9 cellular contexts compared by ENCODE assay signal in genomic region chrX:129115104-129115503, GRCh38.
DNase-seq lines count a peak whose midpoint lies in the region; TF ChIP-seq lines count a peak whose summit lies in the region.
"Had no signal": no experiment of that assay in that cellular context is flagged by ENCODE, and none has a peak within 500 bp of the region (broad histone marks: within the 10 kb centered on the region; RNA-seq: fewer than 3 reads in every experiment).

No MANE protein-coding gene starts in this region.

- H3K36me3 ChIP-seq in mammary epithelial cell (ENCODE audit: insufficient read depth, low read length), result no peaks in the 10 kb centered on the region

- no TSS peak for BruUV-seq in mammary epithelial cell (replicated peaks; lab: Mats Ljungman, UMichigan)

- intact Hi-C loops in mammary epithelial cell (cut with micrococcal nuclease) (no loop called here), posterior cingulate gyrus (cut with DNase I) (no loop called here)

- no peaks in the 10 kb centered on the region for H3K27me3 Mint-ChIP-seq in activated naive CD4-positive, alpha-beta T cell treated with anti-CD3 and anti-CD28 coated beads, Interleukin-2, amount 10 ng/mL, durations not matched to agents 7 days and 5 days
- no peaks in the 10 kb centered on the region for H3K27me3 Mint-ChIP-seq in HFFc6 (ENCODE audit: insufficient read depth)

- 0% methylated on average over 1 of the region's 1 CpG for WGBS in mammary epithelial cell (ENCODE audit: low coverage, missing lambda C conversion rate)

- H3K27ac Mint-ChIP-seq in activated naive CD4-positive, alpha-beta T cell treated with anti-CD3 and anti-CD28 coated beads, Interleukin-2, amount 10 ng/mL, durations not matched to agents 7 days and 5 days, result no peak overlapping the region
- H3K27ac Mint-ChIP-seq in HFFc6, result no peak overlapping the region

- H4K20me1 ChIP-seq in mammary epithelial cell (ENCODE audit: insufficient read depth, low read length), result no peaks in the 10 kb centered on the region

- no peak overlapping the region for H2AFZ ChIP-seq in mammary epithelial cell (ENCODE audit: low read depth, low read length)

- dilution Hi-C loops in mammary epithelial cell (cut with HindIII; ENCODE audit: low sequenced_read_pairs), result no loop called here

- peak; percentile 28 for DNase-seq in activated naive CD4-positive, alpha-beta T cell treated with anti-CD3 and anti-CD28 coated beads, Interleukin-2, amount 10 ng/mL, durations not matched to agents 7 days and 5 days
- DNase-seq in activated naive CD4-positive, alpha-beta T cell (lab: John Stamatoyannopoulos, UW), result no peak
- DNase-seq in HFFc6, result no peak
- DNase-seq in NCI-H146 (lab: John Stamatoyannopoulos, UW), result peak; percentile 49
- peak; percentile 0 for DNase-seq in mammary epithelial cell
- DNase-seq in stimulated activated CD8-positive, alpha-beta memory T cell treated with anti-CD3 and anti-CD28 coated beads, Interleukin-4, amount 100 ng/mL, for 48 hours, result peak; percentile 33
- no peak for DNase-seq in activated CD4-positive, CD25-positive, alpha-beta regulatory T cell treated with anti-CD3 and anti-CD28 coated beads, Interleukin-2, amount 50 U/mL, for 72 hours
- no peak for DNase-seq in posterior cingulate gyrus

- no peaks in the 10 kb centered on the region for H3K9me3 Mint-ChIP-seq in activated naive CD4-positive, alpha-beta T cell treated with anti-CD3 and anti-CD28 coated beads, Interleukin-2, amount 10 ng/mL, durations not matched to agents 7 days and 5 days
- H3K9me3 Mint-ChIP-seq in HFFc6, result peaks cover 3% of the 10 kb centered on the region
- H3K9me3 Mint-ChIP-seq: brain had no signal

- no peaks in the 10 kb centered on the region for H3K36me3 Mint-ChIP-seq in activated naive CD4-positive, alpha-beta T cell treated with anti-CD3 and anti-CD28 coated beads, Interleukin-2, amount 10 ng/mL, durations not matched to agents 7 days and 5 days
- no peaks in the 10 kb centered on the region for H3K36me3 Mint-ChIP-seq in HFFc6 (ENCODE audit: low read depth)
- H3K36me3 Mint-ChIP-seq: brain had no signal

- CTCF ChIA-PET in activated naive CD4-positive, alpha-beta T cell treated with anti-CD3 and anti-CD28 coated beads, Interleukin-2, amount 10 ng/mL, durations not matched to agents 7 days and 5 days (lab: Charles Lee), result no interaction called here
- CTCF ChIA-PET in mammary epithelial cell (lab: Charles Lee; ENCODE audit: low non-redundant PET), result no interaction called here

- no peak overlapping the region for H3K4me2 ChIP-seq in mammary epithelial cell (ENCODE audit: insufficient read depth, low read depth, low read length)

- no peaks in the 10 kb centered on the region for H3K27me3 ChIP-seq in mammary epithelial cell (ENCODE audit: insufficient read depth, low read length)

- no peaks in the 10 kb centered on the region for H3K4me1 Mint-ChIP-seq in activated naive CD4-positive, alpha-beta T cell treated with anti-CD3 and anti-CD28 coated beads, Interleukin-2, amount 10 ng/mL, durations not matched to agents 7 days and 5 days
- H3K4me1 Mint-ChIP-seq in HFFc6 (ENCODE audit: low read depth), result no peaks in the 10 kb centered on the region

- in situ Hi-C loops in mammary epithelial cell (cut with MboI; ENCODE audit: low sequenced_read_pairs in 2 of 2), result no loop called here

- no peak overlapping the region for H3K4me3 ChIP-seq in mammary epithelial cell (replicated peaks in 1 of 3; ENCODE audit: insufficient read depth in 1 of 3, low read depth in 2 of 3, low read length in 3 of 3)

- H3K4me1 ChIP-seq in mammary epithelial cell (ENCODE audit: insufficient read depth, low read length), result no peaks in the 10 kb centered on the region

- H3K4me3 Mint-ChIP-seq in activated naive CD4-positive, alpha-beta T cell treated with anti-CD3 and anti-CD28 coated beads, Interleukin-2, amount 10 ng/mL, durations not matched to agents 7 days and 5 days, result no peak overlapping the region
- no peak overlapping the region for H3K4me3 Mint-ChIP-seq in HFFc6
- H3K4me3 Mint-ChIP-seq: brain had no signal

- H3K9me3 ChIP-seq in mammary epithelial cell (replicated peaks; ENCODE audit: insufficient read depth, low read length), result no peaks in the 10 kb centered on the region

- no peaks in the 10 kb centered on the region for H3K79me2 ChIP-seq in mammary epithelial cell (ENCODE audit: insufficient read depth, low read length)

- 0 out of 2 replicates have a peak, but pooled peaks have one; percentile 18 for TF ChIP-seq CTCF in HFFc6 (IDR thresholded peaks at IDR 0.05)
- peak in 1 of 2 donors; percentile 11 for TF ChIP-seq CTCF in mammary epithelial cell (conservative IDR thresholded peaks at IDR 0.05 in 1 of 2, IDR thresholded peaks at IDR 0.05 in 1 of 2; ENCODE audit: extremely low read depth in 1 of 2, insufficient read depth in 1 of 2, low read depth in 1 of 2, low read length in 2 of 2)

- H3K9ac ChIP-seq in mammary epithelial cell (ENCODE audit: insufficient read depth, low read length), result no peak overlapping the region

- H3K27ac ChIP-seq in mammary epithelial cell (ENCODE audit: insufficient read depth, low read depth, low read length), result no peak overlapping the region

Comparison
In these comparisons a context has a peak if more than half of its experiments do, and no peak if none do; other contexts are left out.
1. DNase-seq: peak in activated naive CD4-positive, alpha-beta T cell treated with anti-CD3 and anti-CD28 coated beads, Interleukin-2, amount 10 ng/mL, durations not matched to agents 7 days and 5 days (single experiment), NCI-H146 (single experiment), mammary epithelial cell (single experiment) and stimulated activated CD8-positive, alpha-beta memory T cell treated with anti-CD3 and anti-CD28 coated beads, Interleukin-4, amount 100 ng/mL, for 48 hours (single experiment); none in activated naive CD4-positive, alpha-beta T cell (0 of 4), HFFc6 (single experiment), activated CD4-positive, CD25-positive, alpha-beta regulatory T cell treated with anti-CD3 and anti-CD28 coated beads, Interleukin-2, amount 50 U/mL, for 72 hours (single experiment) and posterior cingulate gyrus (0 of 10).